Comparison of ENCODE assay signal across 10 cellular contexts in genomic region chrX:43813898-43814297, GRCh38.
DNase-seq lines count a peak whose midpoint lies in the region.
"Had no signal": no experiment of that assay in that cellular context is flagged by ENCODE, and none has a peak within 500 bp of the region (broad histone marks: within the 10 kb centered on the region; RNA-seq: fewer than 3 reads in every experiment).

No MANE protein-coding gene starts in this region.

- in situ Hi-C loops in KBM-7 (cut with MboI; ENCODE audit: low pct_unique_long_range_greater_than_20kb, low sequenced_read_pairs): no loop called here

- DNase-seq in EL (peak; percentile 4), KBM-7 (peak; percentile 41), iPS-NIHi7 (ENCODE audit: extremely low spot score) (peak; percentile 53), hippocampal formation (lab: John Stamatoyannopoulos, UW) (no peak), foreskin melanocyte (no peak)
- peak; percentile 15 for DNase-seq in activated CD4-positive, alpha-beta memory T cell treated with anti-CD3 and anti-CD28 coated beads, Interleukin-2, amount 10 ng/mL, durations not matched to agents 7 days and 5 days
- DNase-seq in central memory CD4-positive, alpha-beta T cell: no peak
- DNase-seq: NCI-H146, thyroid gland had no signal

- no peak overlapping the region for H3K27ac Mint-ChIP-seq in activated CD4-positive, alpha-beta memory T cell treated with anti-CD3 and anti-CD28 coated beads, Interleukin-2, amount 10 ng/mL, durations not matched to agents 7 days and 5 days
- H3K27ac Mint-ChIP-seq: mesothelial cell of epicardium had no signal

- no peak overlapping the region for H3K4me3 Mint-ChIP-seq in activated CD4-positive, alpha-beta memory T cell treated with anti-CD3 and anti-CD28 coated beads, Interleukin-2, amount 10 ng/mL, durations not matched to agents 7 days and 5 days
- H3K4me3 Mint-ChIP-seq: mesothelial cell of epicardium had no signal

- H3K36me3 Mint-ChIP-seq in activated CD4-positive, alpha-beta memory T cell treated with anti-CD3 and anti-CD28 coated beads, Interleukin-2, amount 10 ng/mL, durations not matched to agents 7 days and 5 days (ENCODE audit: low read depth): no peaks in the 10 kb centered on the region
- H3K36me3 Mint-ChIP-seq: mesothelial cell of epicardium had no signal

- H3K27me3 Mint-ChIP-seq in activated CD4-positive, alpha-beta memory T cell treated with anti-CD3 and anti-CD28 coated beads, Interleukin-2, amount 10 ng/mL, durations not matched to agents 7 days and 5 days: peaks cover 2% of the 10 kb centered on the region

- peaks cover 15% of the 10 kb centered on the region for H3K4me1 Mint-ChIP-seq in activated CD4-positive, alpha-beta memory T cell treated with anti-CD3 and anti-CD28 coated beads, Interleukin-2, amount 10 ng/mL, durations not matched to agents 7 days and 5 days
- H3K4me1 Mint-ChIP-seq: mesothelial cell of epicardium had no signal

- CTCF ChIA-PET in activated CD4-positive, alpha-beta memory T cell treated with anti-CD3 and anti-CD28 coated beads, Interleukin-2, amount 10 ng/mL, durations not matched to agents 7 days and 5 days (lab: Charles Lee): no interaction called here

- H3K9me3 Mint-ChIP-seq in activated CD4-positive, alpha-beta memory T cell treated with anti-CD3 and anti-CD28 coated beads, Interleukin-2, amount 10 ng/mL, durations not matched to agents 7 days and 5 days: no peaks in the 10 kb centered on the region

- POLR2A ChIA-PET in activated CD4-positive, alpha-beta memory T cell treated with anti-CD3 and anti-CD28 coated beads, Interleukin-2, amount 10 ng/mL, durations not matched to agents 7 days and 5 days (lab: Charles Lee): no interaction called here

Comparison
In these comparisons a context has a peak if more than half of its experiments do, and no peak if none do; other contexts are left out.
1. DNase-seq: peak in EL (single experiment), KBM-7 (single experiment), activated CD4-positive, alpha-beta memory T cell treated with anti-CD3 and anti-CD28 coated beads, Interleukin-2, amount 10 ng/mL, durations not matched to agents 7 days and 5 days (single experiment) and iPS-NIHi7 (single experiment); none in hippocampal formation (0 of 2), central memory CD4-positive, alpha-beta T cell (single experiment) and foreskin melanocyte (single experiment).